Comparison of ENCODE assay signal across 8 cellular contexts in genomic region chr5:141664733-141665461, GRCh38. TPM values are rescaled to one million over a fixed set of nuclear protein-coding genes. Genes with fewer than 3 reads are reported as not detected.
A peak's percentile ranks its signal among the peaks of the same experiment; 100 is the strongest.
DNase-seq lines count a peak whose midpoint lies in the region; ATAC-seq and TF ChIP-seq lines count a peak whose summit lies in the region.

No MANE protein-coding gene starts in this region.

- no peaks in the 10 kb centered on the region for H3K9me3 Mint-ChIP-seq in activated naive CD4-positive, alpha-beta T cell treated with anti-CD3 and anti-CD28 coated beads, Interleukin-2, amount 50 U/mL, for 72 hours

- DNase-seq in GM04504 (ENCODE audit: low read depth) (peak; percentile 40), Karpas-422 (peak; percentile 94), SKM-1 treated with dmso at 0.1 percent for 144 hours (lab: John Stamatoyannopoulos, UW; ENCODE audit: unreplicated experiment) (peak; percentile 77), heart left ventricle (peak; percentile 70 to 84 (median 78)), sciatic nerve (ENCODE audit: low spot score) (peak; percentile 85), cortex of kidney (lab: John Stamatoyannopoulos, UW) (no peak)
- peak; percentile 76 to 77 for DNase-seq in activated naive CD4-positive, alpha-beta T cell treated with anti-CD3 and anti-CD28 coated beads, Interleukin-2, amount 50 U/mL, for 72 hours (ENCODE audit: low spot score in 2 of 2)

- no peak overlapping the region for H3K4me3 ChIP-seq in Karpas-422 (ENCODE audit: low read length)
- no peak overlapping the region for H3K4me3 ChIP-seq in heart left ventricle

- H3K79me2 ChIP-seq in Karpas-422 (ENCODE audit: low read length) = no peaks in the 10 kb centered on the region

- H2AFZ ChIP-seq in Karpas-422 (ENCODE audit: low read length) = peak overlapping the region; percentile 72

- H3K9me3 ChIP-seq in Karpas-422 (ENCODE audit: low read length) = no peaks in the 10 kb centered on the region
- no peaks in the 10 kb centered on the region for H3K9me3 ChIP-seq in heart left ventricle

- 35 to 46% (median 40%) methylated on average over 10 to 13 of the region's 13 CpGs for WGBS in heart left ventricle, 4 donors

- H3K27ac ChIP-seq in Karpas-422 (ENCODE audit: low read length) (no peak overlapping the region), heart left ventricle (no peak overlapping the region)

- no peak overlapping the region for H3K4me2 ChIP-seq in Karpas-422 (ENCODE audit: low read depth, low read length, poor library complexity, severe bottlenecking)

- H3K36me3 ChIP-seq in Karpas-422 (ENCODE audit: insufficient read depth, low read length) (no peaks in the 10 kb centered on the region), heart left ventricle (peaks cover 0 to 76% (median 35%) of the 10 kb centered on the region in 9 donors)

- H3K27me3 ChIP-seq in Karpas-422 (ENCODE audit: low read length) (no peaks in the 10 kb centered on the region), heart left ventricle (no peaks in the 10 kb centered on the region)

- H4K20me1 ChIP-seq in Karpas-422 (ENCODE audit: insufficient read depth, low read depth, low read length) = no peaks in the 10 kb centered on the region

- no peak for TF ChIP-seq POLR2A in heart left ventricle (IDR thresholded peaks at IDR 0.05)

- H3K4me1 ChIP-seq in Karpas-422 (ENCODE audit: low read length) (peaks cover 4% of the 10 kb centered on the region), heart left ventricle (peaks cover 0 to 9% (median 0%) of the 10 kb centered on the region in 12 donors)

- intact Hi-C loops in heart left ventricle (cut with DNase I) = no loop called here
- intact Hi-C loops in sciatic nerve (cut with DNase I) = loop anchor here (1.0 kb wide), 1 partner anchor 21 kb away; no protein-coding TSS in a partner anchor

- ATAC-seq in GM21786 (IDR thresholded peaks at IDR 0.05; ENCODE audit: unreplicated experiment) = peak; percentile 92
- ATAC-seq in activated naive CD4-positive, alpha-beta T cell treated with anti-CD3 and anti-CD28 coated beads, Interleukin-2, amount 50 U/mL, for 72 hours = peak; percentile 93 to 98
- ATAC-seq in heart left ventricle = peak; percentile 54 to 84 (median 78)
- peak; percentile 83 for ATAC-seq in sciatic nerve

- peak; percentile 80 to 92 (median 89) for TF ChIP-seq CTCF in heart left ventricle (IDR thresholded peaks at IDR 0.05)

- no peaks in the 10 kb centered on the region for H3K36me3 Mint-ChIP-seq in activated naive CD4-positive, alpha-beta T cell treated with anti-CD3 and anti-CD28 coated beads, Interleukin-2, amount 50 U/mL, for 72 hours

- no peak overlapping the region for H3K9ac ChIP-seq in Karpas-422 (ENCODE audit: low read length)

- H3K27ac Mint-ChIP-seq in activated naive CD4-positive, alpha-beta T cell treated with anti-CD3 and anti-CD28 coated beads, Interleukin-2, amount 50 U/mL, for 72 hours = no peak overlapping the region

- H3K9me2 ChIP-seq in Karpas-422 (replicated peaks; ENCODE audit: insufficient read depth, low read length) = no peaks in the 10 kb centered on the region

RNA-seq across cellular contexts. Expression of gene FCHSD1, which starts 13.7 kb away (rescaled TPM):
- total RNA-seq in Karpas-422 (2014; rRNA removed; shearing (Covaris generic); ENCODE audit: low replicate concordance) = 14.6 and 19.3 TPM in 2 replicates
- total RNA-seq in activated naive CD4-positive, alpha-beta T cell treated with anti-CD3 and anti-CD28 coated beads, Interleukin-2, amount 50 U/mL, for 72 hours = 10 to 100 TPM; 44.9 to 62.9 TPM
- total RNA-seq in heart left ventricle (1 to 10 TPM; 1.2 to 8.8 (median 2.3) TPM), sciatic nerve (33.0 TPM)
- 1 to 10 TPM; 2.5 to 2.9 TPM for polyA plus RNA-seq in heart left ventricle

RNA-seq across cellular contexts. Expression of gene ARAP3, which starts 17.1 kb away (rescaled TPM):
- 0.07 TPM in 1 of 2 replicates, not detected in the other for total RNA-seq in Karpas-422 (2014; rRNA removed; shearing (Covaris generic); ENCODE audit: low replicate concordance)
- total RNA-seq in activated naive CD4-positive, alpha-beta T cell treated with anti-CD3 and anti-CD28 coated beads, Interleukin-2, amount 50 U/mL, for 72 hours = 1 to 10 TPM; 2.7 to 8.3 TPM
- total RNA-seq in heart left ventricle (10 to 100 TPM in 6 of 9 donors, 1 to 10 TPM in 3; 8.9 to 20.5 (median 13.8) TPM), sciatic nerve (22.4 TPM)
- 10 to 100 TPM; 13.0 to 15.8 TPM for polyA plus RNA-seq in heart left ventricle

RNA-seq across cellular contexts. Expression of gene RELL2, which starts 28.1 kb away (rescaled TPM):
- total RNA-seq in Karpas-422 (2014; rRNA removed; shearing (Covaris generic); ENCODE audit: low replicate concordance) = 20.4 and 48.3 TPM in 2 replicates
- total RNA-seq in activated naive CD4-positive, alpha-beta T cell treated with anti-CD3 and anti-CD28 coated beads, Interleukin-2, amount 50 U/mL, for 72 hours = 10 to 100 TPM; 22.2 to 34.2 TPM
- total RNA-seq in heart left ventricle (1 to 10 TPM in 3 of 9 donors, under 1 TPM in 6; 0.25 to 2.5 (median 0.65) TPM), sciatic nerve (0.85 TPM)
- 1 to 10 TPM in 1 of 2 donors, under 1 TPM in 1; 0.88 to 2.7 TPM for polyA plus RNA-seq in heart left ventricle

RNA-seq across cellular contexts. Expression of gene HDAC3, which starts 28.2 kb away (rescaled TPM):
- total RNA-seq in Karpas-422 (2014; rRNA removed; shearing (Covaris generic); ENCODE audit: low replicate concordance) = 96.0 and 128 TPM in 2 replicates
- total RNA-seq in activated naive CD4-positive, alpha-beta T cell treated with anti-CD3 and anti-CD28 coated beads, Interleukin-2, amount 50 U/mL, for 72 hours = 100 to 1,000 TPM in 1 of 2 donors, 10 to 100 TPM in 1; 70.7 to 110 TPM
- total RNA-seq in heart left ventricle (10 to 100 TPM; 24.5 to 39.0 (median 32.2) TPM), sciatic nerve (47.6 TPM)
- 10 to 100 TPM; 33.3 TPM for polyA plus RNA-seq in heart left ventricle

RNA-seq across cellular contexts. Expression of gene DIAPH1, which starts 46.1 kb away (rescaled TPM):
- 147 and 181 TPM in 2 replicates for total RNA-seq in Karpas-422 (2014; rRNA removed; shearing (Covaris generic); ENCODE audit: low replicate concordance)
- total RNA-seq in activated naive CD4-positive, alpha-beta T cell treated with anti-CD3 and anti-CD28 coated beads, Interleukin-2, amount 50 U/mL, for 72 hours = 100 to 1,000 TPM; 184 to 216 TPM
- 100 to 1,000 TPM in 1 of 9 donors, 10 to 100 TPM in 8; 38.8 to 137 (median 61.5) TPM for total RNA-seq in heart left ventricle
- 10 to 100 TPM; 29.9 to 79.6 TPM for polyA plus RNA-seq in heart left ventricle
- 92.5 TPM for total RNA-seq in sciatic nerve
